Comparison of ENCODE assay signal across 23 cellular contexts in the genomic region with DNA sequence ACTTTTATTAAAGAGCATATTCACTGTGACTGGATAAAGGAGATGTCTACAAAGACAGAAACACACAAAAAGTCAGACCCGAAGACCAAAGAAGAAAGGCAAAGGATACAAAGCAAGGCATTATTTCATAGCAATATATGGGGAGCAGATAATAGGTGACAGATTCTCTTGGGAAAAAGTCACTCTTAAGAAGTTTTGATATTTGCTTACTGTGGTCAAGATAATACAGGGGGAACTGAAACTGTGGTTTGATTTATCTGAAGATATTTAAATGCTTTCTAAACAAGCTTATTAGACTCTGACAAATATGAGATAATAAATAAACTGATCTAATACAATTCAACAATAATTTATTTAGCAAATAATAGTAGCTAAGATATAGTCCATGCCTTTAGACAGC. TPM values are rescaled to one million over a fixed set of nuclear protein-coding genes. Genes with fewer than 3 reads are reported as not detected.
"Had no signal": no experiment of that assay in that cellular context is flagged by ENCODE, and none has a peak within 500 bp of the region (broad histone marks: within the 10 kb centered on the region; RNA-seq: fewer than 3 reads in every experiment).

No MANE protein-coding gene starts in this region.

- DNase-seq: activated CD4-positive, alpha-beta T cell treated with anti-CD3 and anti-CD28 coated beads for 1 hour; activated CD4-positive, alpha-beta T cell treated with anti-CD3 and anti-CD28 coated beads, Interleukin-2, amount 50 U/mL, for 4 hours; activated CD8-positive, alpha-beta memory T cell treated with anti-CD3 and anti-CD28 coated beads for 24 hours; activated CD8-positive, alpha-beta memory T cell treated with anti-CD3 and anti-CD28 coated beads, Interleukin-2, amount 50 U/mL, for 48 hours; activated naive CD4-positive, alpha-beta T cell treated with anti-CD3 and anti-CD28 coated beads for 36 hours; activated naive CD8-positive, alpha-beta T cell treated with anti-CD3 and anti-CD28 coated beads, Interleukin-2, amount 10 ng/mL, durations not matched to agents 7 days and 5 days; activated T-cell treated with anti-CD3 and anti-CD28 coated beads, Interleukin-2, amount 50 U/mL, for 4 hours; colonic mucosa; dorsolateral prefrontal cortex; effector memory CD8-positive, alpha-beta T cell; left ventricle myocardium inferior; right cardiac atrium; stimulated activated CD4-positive, alpha-beta T cell treated with anti-CD3 and anti-CD28 coated beads, Interleukin-12 subunit alpha, Interleukin-12 subunit beta, amount 100 ng/mL, for 4 hours; stimulated activated naive CD8-positive, alpha-beta T cell treated with anti-CD3 and anti-CD28 coated beads, Interleukin-15, amount 100 ng/mL, for 72 hours; T-helper 9 cell; transverse colon had no signal

- H3K36me3 Mint-ChIP-seq: activated naive CD8-positive, alpha-beta T cell treated with anti-CD3 and anti-CD28 coated beads, Interleukin-2, amount 10 ng/mL, durations not matched to agents 7 days and 5 days had no signal

- ATAC-seq: activated T-cell treated with anti-CD3 and anti-CD28 coated beads, Interleukin-2, amount 50 U/mL, for 4 hours; effector memory CD8-positive, alpha-beta T cell; right cardiac atrium; stimulated activated naive CD8-positive, alpha-beta T cell treated with anti-CD3 and anti-CD28 coated beads, Interleukin-15, amount 100 ng/mL, for 72 hours had no signal

- H3K4me3 ChIP-seq: colonic mucosa, dorsolateral prefrontal cortex, left ventricle myocardium inferior, ovary, transverse colon had no signal

- H3K27ac ChIP-seq: colonic mucosa, dorsolateral prefrontal cortex, left ventricle myocardium inferior, neutrophil, ovary, transverse colon had no signal

- H3K27me3 ChIP-seq: colonic mucosa, dorsolateral prefrontal cortex, neutrophil, ovary, transverse colon had no signal

- H3K36me3 ChIP-seq: colonic mucosa, left ventricle myocardium inferior, neutrophil, ovary, transverse colon had no signal

- H3K27ac Mint-ChIP-seq: activated naive CD4-positive, alpha-beta T cell treated with anti-CD3 and anti-CD28 coated beads for 36 hours; activated naive CD8-positive, alpha-beta T cell treated with anti-CD3 and anti-CD28 coated beads, Interleukin-2, amount 10 ng/mL, durations not matched to agents 7 days and 5 days; effector memory CD8-positive, alpha-beta T cell; nephron had no signal

- H3K4me3 Mint-ChIP-seq: activated naive CD4-positive, alpha-beta T cell treated with anti-CD3 and anti-CD28 coated beads for 36 hours; activated naive CD8-positive, alpha-beta T cell treated with anti-CD3 and anti-CD28 coated beads, Interleukin-2, amount 10 ng/mL, durations not matched to agents 7 days and 5 days; activated T-cell treated with anti-CD3 and anti-CD28 coated beads, Interleukin-2, amount 50 U/mL, for 4 hours; effector memory CD8-positive, alpha-beta T cell; nephron; stimulated activated naive CD8-positive, alpha-beta T cell treated with anti-CD3 and anti-CD28 coated beads, Interleukin-15, amount 100 ng/mL, for 72 hours had no signal

- H3K4me1 ChIP-seq: colonic mucosa, left ventricle myocardium inferior, transverse colon had no signal

- H3K9me3 Mint-ChIP-seq: activated naive CD4-positive, alpha-beta T cell treated with anti-CD3 and anti-CD28 coated beads for 36 hours; activated naive CD8-positive, alpha-beta T cell treated with anti-CD3 and anti-CD28 coated beads, Interleukin-2, amount 10 ng/mL, durations not matched to agents 7 days and 5 days; activated T-cell treated with anti-CD3 and anti-CD28 coated beads, Interleukin-2, amount 50 U/mL, for 4 hours; effector memory CD8-positive, alpha-beta T cell; nephron; stimulated activated naive CD8-positive, alpha-beta T cell treated with anti-CD3 and anti-CD28 coated beads, Interleukin-15, amount 100 ng/mL, for 72 hours had no signal

- H3K9me3 ChIP-seq: colonic mucosa, left ventricle myocardium inferior, neutrophil, ovary, transverse colon had no signal

- H3K4me1 Mint-ChIP-seq: activated naive CD8-positive, alpha-beta T cell treated with anti-CD3 and anti-CD28 coated beads, Interleukin-2, amount 10 ng/mL, durations not matched to agents 7 days and 5 days; nephron had no signal

RNA-seq across cellular contexts. Expression of a gene that starts 14.7 kb away (rescaled TPM):
- total RNA-seq: activated naive CD4-positive, alpha-beta T cell treated with anti-CD3 and anti-CD28 coated beads for 36 hours; activated naive CD8-positive, alpha-beta T cell treated with anti-CD3 and anti-CD28 coated beads, Interleukin-2, amount 10 ng/mL, durations not matched to agents 7 days and 5 days; activated T-cell treated with anti-CD3 and anti-CD28 coated beads, Interleukin-2, amount 50 U/mL, for 4 hours; endothelial cell of umbilical vein; mononuclear cell; T-helper 1 cell treated with Interleukin-12 subunit alpha and Interleukin-12 subunit beta and Interleukin-4 antibody, amounts not matched to agents 30 ng/mL and 1 ng/mL, for 36 hours had no signal
- polyA plus RNA-seq: endothelial cell of umbilical vein had no signal

RNA-seq across cellular contexts. Expression of a gene that starts 14.8 kb away (rescaled TPM):
- total RNA-seq: T-helper 1 cell treated with Interleukin-12 subunit alpha and Interleukin-12 subunit beta and Interleukin-4 antibody, amounts not matched to agents 30 ng/mL and 1 ng/mL, for 36 hours had no signal

RNA-seq across cellular contexts. Expression of a gene that starts 49.8 kb away (rescaled TPM):
- total RNA-seq: activated naive CD4-positive, alpha-beta T cell treated with anti-CD3 and anti-CD28 coated beads for 36 hours; activated naive CD8-positive, alpha-beta T cell treated with anti-CD3 and anti-CD28 coated beads, Interleukin-2, amount 10 ng/mL, durations not matched to agents 7 days and 5 days; activated T-cell treated with anti-CD3 and anti-CD28 coated beads, Interleukin-2, amount 50 U/mL, for 4 hours; endothelial cell of umbilical vein; mononuclear cell; pulmonary artery endothelial cell; T-helper 1 cell treated with Interleukin-12 subunit alpha and Interleukin-12 subunit beta and Interleukin-4 antibody, amounts not matched to agents 30 ng/mL and 1 ng/mL, for 36 hours had no signal
